1 cellular context compared by ENCODE assay signal in the genomic region with DNA sequence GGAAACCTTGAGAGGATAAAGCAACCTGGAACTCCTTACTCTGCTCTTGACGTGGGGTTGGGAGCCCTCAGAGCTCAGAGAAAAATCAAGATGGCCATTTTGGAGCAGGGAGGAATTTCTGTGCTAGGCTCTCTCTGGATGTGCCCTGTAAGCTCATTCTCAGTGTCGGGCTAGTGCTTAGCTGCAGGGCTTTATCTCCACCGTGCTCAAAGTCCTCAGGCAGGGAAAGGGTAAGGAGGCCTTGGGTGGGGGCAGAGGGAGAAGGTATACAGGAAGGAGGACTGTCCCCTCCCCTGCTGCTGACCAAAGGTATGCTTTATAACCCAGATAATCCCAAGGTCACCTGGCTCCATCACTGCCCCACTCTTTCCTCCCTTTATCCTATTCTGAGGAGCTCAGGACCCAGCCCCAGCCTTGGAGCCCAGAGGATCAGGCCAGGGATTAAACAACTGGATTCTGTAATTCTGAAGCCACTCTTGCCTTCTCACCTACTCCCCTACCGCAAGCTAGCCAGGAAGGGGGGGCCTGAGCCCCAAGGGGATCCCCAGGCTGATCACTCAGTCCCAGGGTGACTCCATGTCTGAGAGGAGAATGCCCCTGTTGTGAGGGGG.
TF ChIP-seq lines count a peak whose summit lies in the region.

No MANE protein-coding gene starts in this region.

TF ChIP-seq in GM12878, 131 proteins besides CTCF, POLR2A, EP300 and RAD21:
- TF ChIP-seq, protein P1, sequence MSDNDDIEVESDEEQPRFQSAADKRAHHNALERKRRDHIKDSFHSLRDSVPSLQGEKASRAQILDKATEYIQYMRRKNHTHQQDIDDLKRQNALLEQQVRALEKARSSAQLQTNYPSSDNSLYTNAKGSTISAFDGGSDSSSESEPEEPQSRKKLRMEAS (IDR thresholded peaks at IDR 0.05; ENCODE audit: low read depth, low read length), result no peak
- TF ChIP-seq GABPA (IDR thresholded peaks at IDR 0.05; ENCODE audit: low read depth), result no peak
- peak; percentile 26; the same call in 1 of the 2 replicates for TF ChIP-seq RUNX3 (IDR thresholded peaks at IDR 0.05; ENCODE audit: low read length)
